ENCODE assay signal across 1 cellular context in genomic region chr19:55283548-55284393, GRCh38.
TF ChIP-seq lines count a peak whose summit lies in the region.

Gene BRSK1, plus strand, starts transcription at chr19:55283997. Its CDS starts 446 bp downstream, at chr19:55284443.

TF ChIP-seq in HEK293, 187 proteins besides CTCF, POLR2A, EP300 and RAD21 (continued from another document):
- TF ChIP-seq ZSCAN18 (tag by site-specific recombination; IDR thresholded peaks at IDR 0.05) (peak; percentile 62; the same call in 1 of the 2 replicates), ZNF311 (tag by site-specific recombination; IDR thresholded peaks at IDR 0.05; ENCODE audit: borderline replicate concordance) (0 out of 2 replicates have a peak, but pooled peaks have one; percentile 75), ZBTB17 (tag by site-specific recombination; IDR thresholded peaks at IDR 0.05) (peak; percentile 63; the same call in 1 of the 2 replicates), ZNF169 (tag by site-specific recombination; IDR thresholded peaks at IDR 0.05) (0 out of 2 replicates have a peak, but pooled peaks have one; percentile 70), ZNF133 (tag by site-specific recombination; IDR thresholded peaks at IDR 0.05) (no peak), RBAK (tag by site-specific recombination; IDR thresholded peaks at IDR 0.05) (no peak), ZNF335 (tag by site-specific recombination; conservative IDR thresholded peaks at IDR 0.05) (peak; percentile 64), PATZ1 (tag by site-specific recombination; IDR thresholded peaks at IDR 0.05) (peak; percentile 80), KLF9 (tag by site-specific recombination; IDR thresholded peaks at IDR 0.05; ENCODE audit: low read depth) (peak; percentile 69), ZBTB7A (tag by site-specific recombination; IDR thresholded peaks at IDR 0.05; ENCODE audit: low read depth) (0 out of 2 replicates have a peak, but pooled peaks have one; percentile 34), ZNF266 (tag by site-specific recombination; IDR thresholded peaks at IDR 0.05; ENCODE audit: low read depth) (0 out of 2 replicates have a peak, but pooled peaks have one; percentile 23)
